14 cellular contexts compared by ENCODE assay signal in the genomic region with DNA sequence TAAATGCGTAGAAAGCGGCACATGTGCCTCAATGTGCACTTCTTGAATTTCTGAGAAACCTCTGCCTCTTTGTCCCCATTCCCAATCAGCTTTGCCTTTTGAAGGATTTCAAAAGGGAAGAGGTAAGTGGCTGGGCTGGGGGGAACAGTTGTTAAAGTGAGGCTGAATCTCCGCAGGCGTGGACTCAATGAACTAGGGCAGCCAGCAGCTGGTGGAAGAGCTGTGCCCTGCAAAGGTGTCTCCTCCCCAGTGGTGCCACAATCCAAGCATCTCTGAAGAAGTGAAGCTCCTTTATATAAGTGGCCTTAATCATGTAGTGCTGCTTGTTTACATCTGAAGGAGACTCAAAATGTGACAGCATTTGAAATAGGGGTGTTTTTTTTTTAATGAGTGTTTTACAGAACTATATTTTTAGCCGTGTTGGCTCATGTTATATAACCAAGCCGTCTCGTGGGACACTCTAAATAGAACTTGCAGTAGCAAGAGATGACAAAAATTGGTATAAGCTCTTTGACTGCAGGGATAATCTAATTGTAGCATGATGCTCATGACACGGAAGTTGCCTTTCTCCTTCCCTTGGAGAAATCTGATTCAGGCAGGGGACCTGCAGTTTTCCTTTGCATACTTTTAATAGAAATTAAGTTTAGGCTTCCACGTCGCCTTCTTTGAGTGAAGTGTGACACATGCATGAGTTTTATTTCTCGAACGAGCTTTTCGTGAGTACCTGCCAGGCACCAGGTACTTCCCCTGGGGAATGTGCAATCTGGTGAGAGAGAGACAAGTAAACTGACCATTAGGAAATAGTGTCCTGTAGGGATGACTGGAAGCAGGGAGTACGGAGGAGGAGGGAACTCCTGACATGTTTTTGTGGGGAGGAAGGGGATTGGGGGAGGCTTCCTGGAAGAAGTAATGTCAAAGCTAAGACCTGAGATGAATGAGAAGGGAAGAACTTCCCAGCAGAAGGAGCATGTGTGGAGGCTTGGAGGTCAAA.
"Had no signal": no experiment of that assay in that cellular context is flagged by ENCODE, and none has a peak within 500 bp of the region (broad histone marks: within the 10 kb centered on the region; RNA-seq: fewer than 3 reads in every experiment).

No MANE protein-coding gene starts in this region.

- H2AFZ ChIP-seq: neural progenitor cell had no signal

- H3K9me3 Mint-ChIP-seq: activated CD4-positive, alpha-beta memory T cell treated with anti-CD3 and anti-CD28 coated beads, Interleukin-2, amount 10 ng/mL, durations not matched to agents 7 days and 5 days; activated T-helper 17 cell treated with anti-CD3 and anti-CD28 coated beads, Interleukin-2, amount 50 U/mL, for 72 hours; neural progenitor cell had no signal

- ATAC-seq: activated T-helper 17 cell treated with anti-CD3 and anti-CD28 coated beads, Interleukin-2, amount 50 U/mL, for 72 hours; T-cell had no signal

- DNase-seq: activated CD4-positive, alpha-beta memory T cell treated with anti-CD3 and anti-CD28 coated beads, Interleukin-2, amount 10 ng/mL, durations not matched to agents 7 days and 5 days; activated naive CD4-positive, alpha-beta T cell treated with anti-CD3 and anti-CD28 coated beads, Interleukin-2, amount 50 U/mL, for 16 hours; esophagus squamous epithelium; foreskin fibroblast; spleen; stimulated activated CD4-positive, alpha-beta T cell treated with anti-CD3 and anti-CD28 coated beads, Interleukin-1b, Interleukin-23, amount 100 ng/mL, for 48 hours; stimulated activated naive CD4-positive, alpha-beta T cell; substantia nigra; T-cell; T1000 had no signal

- H3K27me3 ChIP-seq: breast epithelium, esophagus squamous epithelium, neural progenitor cell, spleen had no signal

- H3K4me1 ChIP-seq: breast epithelium, neural progenitor cell, spleen had no signal

- H3K4me3 ChIP-seq: breast epithelium, esophagus squamous epithelium, neural progenitor cell, spleen had no signal

- H3K4me3 Mint-ChIP-seq: activated CD4-positive, alpha-beta memory T cell treated with anti-CD3 and anti-CD28 coated beads, Interleukin-2, amount 10 ng/mL, durations not matched to agents 7 days and 5 days; activated T-helper 17 cell treated with anti-CD3 and anti-CD28 coated beads, Interleukin-2, amount 50 U/mL, for 72 hours; neural progenitor cell; T-cell had no signal

- H3K36me3 ChIP-seq: breast epithelium, neural progenitor cell had no signal

- H3K79me2 ChIP-seq: parathyroid adenoma had no signal

- H3K27ac Mint-ChIP-seq: activated CD4-positive, alpha-beta memory T cell treated with anti-CD3 and anti-CD28 coated beads, Interleukin-2, amount 10 ng/mL, durations not matched to agents 7 days and 5 days; neural progenitor cell; T-cell had no signal

- H3K4me1 Mint-ChIP-seq: neural progenitor cell had no signal

- H3K4me2 ChIP-seq: neural progenitor cell had no signal

- H3K27me3 Mint-ChIP-seq: activated CD4-positive, alpha-beta memory T cell treated with anti-CD3 and anti-CD28 coated beads, Interleukin-2, amount 10 ng/mL, durations not matched to agents 7 days and 5 days; activated T-helper 17 cell treated with anti-CD3 and anti-CD28 coated beads, Interleukin-2, amount 50 U/mL, for 72 hours; T-cell had no signal

- H3K27ac ChIP-seq: breast epithelium, esophagus squamous epithelium, neural progenitor cell, parathyroid adenoma, spleen had no signal
